ENCODE assay signal across 34 cellular contexts in the genomic region with DNA sequence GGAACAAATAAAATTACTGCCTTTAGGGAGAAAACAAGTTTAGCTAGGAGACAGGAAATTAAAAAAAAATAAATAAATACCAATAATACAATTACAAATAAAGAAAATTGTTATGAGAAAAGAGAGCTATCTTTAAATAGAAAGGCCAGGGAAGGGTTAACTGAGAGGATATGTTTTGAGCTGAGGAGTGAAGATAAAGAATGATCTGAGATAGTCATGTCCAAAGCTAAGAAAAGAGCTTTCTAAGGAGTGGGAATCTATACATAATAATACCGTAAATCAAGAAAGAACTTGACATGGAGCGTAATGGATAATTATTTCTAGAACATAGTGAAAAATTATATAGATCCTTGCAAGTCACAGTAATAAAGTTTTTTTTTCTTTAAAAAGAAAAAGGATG.
"Had no signal": no experiment of that assay in that cellular context is flagged by ENCODE, and none has a peak within 500 bp of the region (broad histone marks: within the 10 kb centered on the region; RNA-seq: fewer than 3 reads in every experiment).

No MANE protein-coding gene starts in this region.

- DNase-seq: activated B cell treated with CpG ODN at 0.5 μM for 24 hours; activated CD4-positive, alpha-beta memory T cell treated with anti-CD3 and anti-CD28 coated beads for 36 hours; activated CD4-positive, alpha-beta T cell treated with anti-CD3 and anti-CD28 coated beads for 4 hours; activated CD4-positive, alpha-beta T cell treated with anti-CD3 and anti-CD28 coated beads, Interleukin-2, amount 10 ng/mL, durations not matched to agents 24 days and 14 days; activated CD4-positive, alpha-beta T cell treated with anti-CD3 and anti-CD28 coated beads, Interleukin-2, amount 50 U/mL, for 1 hour; activated CD4-positive, alpha-beta T cell treated with anti-CD3 and anti-CD28 coated beads, Interleukin-2, amount 50 U/mL, for 4 hours; activated CD4-positive, CD25-positive, alpha-beta regulatory T cell treated with anti-CD3 and anti-CD28 coated beads, Interleukin-2, amount 50 U/mL, for 72 hours; activated CD8-positive, alpha-beta memory T cell treated with anti-CD3 and anti-CD28 coated beads, Interleukin-2, amount 50 U/mL, for 4 hours; activated CD8-positive, alpha-beta T cell treated with anti-CD3 and anti-CD28 coated beads for 36 hours; activated effector memory CD4-positive, alpha-beta T cell treated with anti-CD3 and anti-CD28 coated beads, Interleukin-2, amount 50 U/mL, for 16 hours; activated gamma-delta T cell treated with Interleukin-2 at 50 U/mL for 16 hours; activated naive CD4-positive, alpha-beta T cell; activated naive CD4-positive, alpha-beta T cell treated with anti-CD3 and anti-CD28 coated beads for 36 hours; activated naive CD4-positive, alpha-beta T cell treated with anti-CD3 and anti-CD28 coated beads, Interleukin-2, amount 50 U/mL, for 16 hours; activated naive CD8-positive, alpha-beta T cell treated with anti-CD3 and anti-CD28 coated beads for 36 hours; activated T-cell treated with anti-CD3 and anti-CD28 coated beads for 4 hours; activated T-cell treated with anti-CD3 and anti-CD28 coated beads, Interleukin-2, amount 50 U/mL, for 1 hour; activated T-cell treated with anti-CD3 and anti-CD28 coated beads, Interleukin-2, amount 50 U/mL, for 4 hours; activated T-cell treated with anti-CD3 and anti-CD28 coated beads, Interleukin-2, amount 50 U/mL, for 72 hours; adrenal gland; amniotic stem cell; aorta; body of pancreas; brain microvascular endothelial cell; central memory CD4-positive, alpha-beta T cell; T-helper 9 cell had no signal

- H3K27ac Mint-ChIP-seq: activated B cell treated with CpG ODN at 0.5 μM for 24 hours; activated CD4-positive, alpha-beta memory T cell treated with anti-CD3 and anti-CD28 coated beads for 36 hours; activated CD8-positive, alpha-beta T cell treated with anti-CD3 and anti-CD28 coated beads for 36 hours; activated naive CD4-positive, alpha-beta T cell treated with anti-CD3 and anti-CD28 coated beads for 36 hours; activated naive CD4-positive, alpha-beta T cell treated with anti-CD3 and anti-CD28 coated beads, Interleukin-2, amount 50 U/mL, for 72 hours; activated naive CD8-positive, alpha-beta T cell treated with anti-CD3 and anti-CD28 coated beads for 36 hours; activated T-cell treated with anti-CD3 and anti-CD28 coated beads, Interleukin-2, amount 50 U/mL, for 72 hours; activated T-helper 1 cell treated with anti-CD3 and anti-CD28 coated beads, Interleukin-12 subunit alpha, Interleukin-12 subunit beta, Interleukin-2, Interleukin-4 antibody, amounts not matched to agents 30 ng/mL and 10 ng/mL and 1 ng/mL, durations not matched to agents 14 hours and 24 hours and 36 hours; T-helper 1 cell treated with Interleukin-12 subunit alpha and Interleukin-12 subunit beta and Interleukin-4 antibody, amounts not matched to agents 30 μg/mL and 1 μg/mL, for 36 hours had no signal

- H3K4me3 Mint-ChIP-seq: activated B cell treated with CpG ODN at 0.5 μM for 24 hours; activated CD4-positive, alpha-beta memory T cell treated with anti-CD3 and anti-CD28 coated beads for 36 hours; activated CD8-positive, alpha-beta T cell treated with anti-CD3 and anti-CD28 coated beads for 36 hours; activated naive CD4-positive, alpha-beta T cell treated with anti-CD3 and anti-CD28 coated beads for 36 hours; activated naive CD8-positive, alpha-beta T cell treated with anti-CD3 and anti-CD28 coated beads for 36 hours; activated T-cell treated with anti-CD3 and anti-CD28 coated beads, Interleukin-2, amount 50 U/mL, for 4 hours; activated T-cell treated with anti-CD3 and anti-CD28 coated beads, Interleukin-2, amount 50 U/mL, for 72 hours; activated T-helper 1 cell treated with anti-CD3 and anti-CD28 coated beads, Interleukin-12 subunit alpha, Interleukin-12 subunit beta, Interleukin-2, Interleukin-4 antibody, amounts not matched to agents 30 ng/mL and 10 ng/mL and 1 ng/mL, durations not matched to agents 14 hours and 24 hours and 36 hours; activated T-helper 17 cell treated with anti-CD3 and anti-CD28 coated beads, Interleukin-2, amount 50 U/mL, for 72 hours; T-helper 1 cell treated with Interleukin-12 subunit alpha and Interleukin-12 subunit beta and Interleukin-4 antibody, amounts not matched to agents 30 μg/mL and 1 μg/mL, for 36 hours had no signal

- H3K4me1 Mint-ChIP-seq: activated T-helper 17 cell treated with anti-CD3 and anti-CD28 coated beads, Interleukin-2, amount 50 U/mL, for 72 hours had no signal

- H3K27ac ChIP-seq: adrenal gland, body of pancreas, brain microvascular endothelial cell, breast epithelium, VCaP had no signal

- H3K36me3 Mint-ChIP-seq: activated CD4-positive, alpha-beta memory T cell treated with anti-CD3 and anti-CD28 coated beads for 36 hours; activated naive CD4-positive, alpha-beta T cell treated with anti-CD3 and anti-CD28 coated beads, Interleukin-2, amount 50 U/mL, for 72 hours; activated naive CD8-positive, alpha-beta T cell treated with anti-CD3 and anti-CD28 coated beads for 36 hours had no signal

- H3K9me3 ChIP-seq: adrenal gland, body of pancreas, breast epithelium had no signal

- ATAC-seq: activated CD8-positive, alpha-beta T cell treated with anti-CD3 and anti-CD28 coated beads for 36 hours; activated naive CD4-positive, alpha-beta T cell treated with anti-CD3 and anti-CD28 coated beads, Interleukin-2, amount 50 U/mL, for 72 hours; activated T-cell treated with anti-CD3 and anti-CD28 coated beads, Interleukin-2, amount 50 U/mL, for 4 hours; activated T-cell treated with anti-CD3 and anti-CD28 coated beads, Interleukin-2, amount 50 U/mL, for 72 hours; activated T-helper 17 cell treated with anti-CD3 and anti-CD28 coated beads, Interleukin-2, amount 50 U/mL, for 72 hours; body of pancreas had no signal

- H3K4me1 ChIP-seq: body of pancreas, breast epithelium had no signal

- H3K4me3 ChIP-seq: body of pancreas, breast epithelium had no signal

- FAIRE-seq: astrocyte, TTC549 had no signal

- H3K9me3 Mint-ChIP-seq: activated B cell treated with CpG ODN at 0.5 μM for 24 hours; activated CD4-positive, alpha-beta memory T cell treated with anti-CD3 and anti-CD28 coated beads for 36 hours; activated CD4-positive, alpha-beta T cell treated with anti-CD3 and anti-CD28 coated beads, Interleukin-2, amount 10 ng/mL, durations not matched to agents 24 days and 14 days; activated CD8-positive, alpha-beta T cell treated with anti-CD3 and anti-CD28 coated beads for 36 hours; activated naive CD4-positive, alpha-beta T cell treated with anti-CD3 and anti-CD28 coated beads for 36 hours; activated naive CD4-positive, alpha-beta T cell treated with anti-CD3 and anti-CD28 coated beads, Interleukin-2, amount 50 U/mL, for 72 hours; activated naive CD8-positive, alpha-beta T cell treated with anti-CD3 and anti-CD28 coated beads for 36 hours; activated T-cell treated with anti-CD3 and anti-CD28 coated beads, Interleukin-2, amount 50 U/mL, for 4 hours; activated T-cell treated with anti-CD3 and anti-CD28 coated beads, Interleukin-2, amount 50 U/mL, for 72 hours; activated T-helper 1 cell treated with anti-CD3 and anti-CD28 coated beads, Interleukin-12 subunit alpha, Interleukin-12 subunit beta, Interleukin-2, Interleukin-4 antibody, amounts not matched to agents 30 ng/mL and 10 ng/mL and 1 ng/mL, durations not matched to agents 14 hours and 24 hours and 36 hours; activated T-helper 17 cell treated with anti-CD3 and anti-CD28 coated beads, Interleukin-2, amount 50 U/mL, for 72 hours; T-helper 1 cell treated with Interleukin-12 subunit alpha and Interleukin-12 subunit beta and Interleukin-4 antibody, amounts not matched to agents 30 μg/mL and 1 μg/mL, for 36 hours had no signal

- H3K27me3 Mint-ChIP-seq: activated B cell treated with CpG ODN at 0.5 μM for 24 hours; activated CD4-positive, alpha-beta memory T cell treated with anti-CD3 and anti-CD28 coated beads for 36 hours; activated CD8-positive, alpha-beta T cell treated with anti-CD3 and anti-CD28 coated beads for 36 hours; activated naive CD8-positive, alpha-beta T cell treated with anti-CD3 and anti-CD28 coated beads for 36 hours; activated T-helper 17 cell treated with anti-CD3 and anti-CD28 coated beads, Interleukin-2, amount 50 U/mL, for 72 hours had no signal

- H3K27me3 ChIP-seq: adrenal gland, body of pancreas, brain microvascular endothelial cell, breast epithelium had no signal

- H3K36me3 ChIP-seq: adrenal gland, brain microvascular endothelial cell, breast epithelium had no signal
